ENCODE assay signal across 25 cellular contexts in the genomic region with DNA sequence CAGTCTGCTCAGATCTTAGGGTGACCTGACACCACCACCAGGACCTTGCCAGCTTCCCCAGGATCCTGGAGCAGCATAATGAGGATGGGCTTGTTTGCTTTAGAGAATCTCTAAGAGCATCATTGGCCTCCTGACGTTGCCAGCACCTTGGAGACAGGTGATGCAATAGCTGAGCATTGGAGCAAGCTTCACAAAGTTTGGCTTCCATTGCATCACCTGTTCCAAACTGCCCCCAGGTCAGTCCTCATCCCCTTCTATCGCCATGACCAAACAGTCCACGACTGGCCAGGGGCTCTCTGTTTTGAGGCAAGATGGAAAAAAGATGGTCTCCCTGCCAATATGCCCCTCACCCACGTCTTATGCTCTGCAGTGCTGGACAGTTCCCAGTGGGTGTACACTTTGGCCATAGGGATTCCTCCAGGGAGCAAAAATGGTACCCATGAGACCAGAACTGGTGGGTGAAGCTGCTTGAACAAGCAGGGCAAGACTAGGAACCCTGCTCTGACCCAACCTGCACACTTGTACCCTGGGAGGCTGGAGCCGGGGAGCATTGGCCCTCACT.
"Had no signal": no experiment of that assay in that cellular context is flagged by ENCODE, and none has a peak within 500 bp of the region (broad histone marks: within the 10 kb centered on the region; RNA-seq: fewer than 3 reads in every experiment).

No MANE protein-coding gene starts in this region.

- ATAC-seq: effector memory CD8-positive, alpha-beta T cell; gastroesophageal sphincter; left cardiac atrium; left ventricle myocardium superior; pancreas; right cardiac atrium; stimulated activated naive CD8-positive, alpha-beta T cell treated with anti-CD3 and anti-CD28 coated beads, Interleukin-15, Interleukin-2, amounts not matched to agents 100 U/mL and 50 U/mL, for 24 hours had no signal

- FAIRE-seq: kidney, pancreas, urothelium cell line had no signal

- H3K27ac Mint-ChIP-seq: dendritic cell treated with granulocyte-macrophage colony-stimulating factor and Interleukin-4, amounts not matched to agents 40 ng/mL and 50 ng/mL, for 4 days; effector memory CD8-positive, alpha-beta T cell; immature natural killer cell; progenitor cell of endocrine pancreas; type B pancreatic cell had no signal

- H3K27ac ChIP-seq: esophagus squamous epithelium, gastroesophageal sphincter, pancreas, suprapubic skin, thyroid gland had no signal

- H3K27me3 ChIP-seq: esophagus squamous epithelium, gastroesophageal sphincter, pancreas, suprapubic skin, thyroid gland had no signal

- H3K4me3 Mint-ChIP-seq: dendritic cell treated with granulocyte-macrophage colony-stimulating factor and Interleukin-4, amounts not matched to agents 40 ng/mL and 50 ng/mL, for 4 days; effector memory CD8-positive, alpha-beta T cell; immature natural killer cell; nephron; type B pancreatic cell had no signal

- H3K4me3 ChIP-seq: esophagus squamous epithelium, gastroesophageal sphincter, lung, pancreas, smooth muscle cell, suprapubic skin, thyroid gland had no signal

- H3K4me1 Mint-ChIP-seq: immature natural killer cell had no signal

- DNase-seq: effector memory CD8-positive, alpha-beta T cell; esophagus squamous epithelium; foreskin fibroblast; glutamatergic neuron; immature natural killer cell; kidney; left cardiac atrium; left ventricle myocardium superior; mesenchymal stem cell; midbrain; occipital lobe; pancreas; right cardiac atrium; stimulated activated CD4-positive, alpha-beta T cell treated with anti-CD3 and anti-CD28 coated beads, Interleukin-2, amount 100 ng/mL, for 48 hours; stimulated activated naive CD8-positive, alpha-beta T cell treated with anti-CD3 and anti-CD28 coated beads, Interleukin-15, Interleukin-2, amounts not matched to agents 100 U/mL and 50 U/mL, for 24 hours; thyroid gland had no signal

- H3K9me3 ChIP-seq: gastroesophageal sphincter, pancreas, thyroid gland had no signal

- H3K4me2 ChIP-seq: smooth muscle cell had no signal

- H3K36me3 ChIP-seq: esophagus squamous epithelium, gastroesophageal sphincter, pancreas, suprapubic skin, thyroid gland had no signal

- H3K36me3 Mint-ChIP-seq: immature natural killer cell, type B pancreatic cell had no signal
